In the genomic region with DNA sequence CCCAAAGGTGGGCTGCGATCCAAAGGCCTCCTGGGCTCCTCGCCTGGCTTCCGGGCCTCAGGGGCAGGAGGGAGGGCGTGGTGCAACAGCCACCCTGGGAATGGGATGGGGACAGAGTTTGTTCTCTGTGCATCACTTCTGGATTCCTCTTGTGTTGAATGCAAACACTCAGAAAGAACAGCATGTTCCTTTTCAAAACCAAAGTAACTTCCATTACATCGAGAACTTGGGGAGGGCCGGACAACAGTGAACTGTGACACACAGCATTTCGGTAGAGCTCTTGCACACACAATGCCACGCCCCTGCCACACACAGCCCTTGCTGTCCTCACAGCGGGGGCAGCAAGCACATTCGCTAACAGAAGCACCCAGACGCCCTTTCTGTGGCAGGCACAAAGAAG, we compare ENCODE assay signal across 2 cellular contexts.
TF ChIP-seq lines count a peak whose summit lies in the region.

No MANE protein-coding gene starts in this region.

TF ChIP-seq in liver, 16 proteins besides CTCF, POLR2A, EP300 and RAD21 (continued from another document):
- peak; percentile 25 for TF ChIP-seq YY1 (IDR thresholded peaks at IDR 0.05)
- TF ChIP-seq, protein P1, sequence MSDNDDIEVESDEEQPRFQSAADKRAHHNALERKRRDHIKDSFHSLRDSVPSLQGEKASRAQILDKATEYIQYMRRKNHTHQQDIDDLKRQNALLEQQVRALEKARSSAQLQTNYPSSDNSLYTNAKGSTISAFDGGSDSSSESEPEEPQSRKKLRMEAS (IDR thresholded peaks at IDR 0.05) = no peak
TF ChIP-seq in liver: peak in this region for 3.

TF ChIP-seq in HepG2, 621 proteins besides CTCF, POLR2A, EP300 and RAD21:
- TF ChIP-seq, protein P2, sequence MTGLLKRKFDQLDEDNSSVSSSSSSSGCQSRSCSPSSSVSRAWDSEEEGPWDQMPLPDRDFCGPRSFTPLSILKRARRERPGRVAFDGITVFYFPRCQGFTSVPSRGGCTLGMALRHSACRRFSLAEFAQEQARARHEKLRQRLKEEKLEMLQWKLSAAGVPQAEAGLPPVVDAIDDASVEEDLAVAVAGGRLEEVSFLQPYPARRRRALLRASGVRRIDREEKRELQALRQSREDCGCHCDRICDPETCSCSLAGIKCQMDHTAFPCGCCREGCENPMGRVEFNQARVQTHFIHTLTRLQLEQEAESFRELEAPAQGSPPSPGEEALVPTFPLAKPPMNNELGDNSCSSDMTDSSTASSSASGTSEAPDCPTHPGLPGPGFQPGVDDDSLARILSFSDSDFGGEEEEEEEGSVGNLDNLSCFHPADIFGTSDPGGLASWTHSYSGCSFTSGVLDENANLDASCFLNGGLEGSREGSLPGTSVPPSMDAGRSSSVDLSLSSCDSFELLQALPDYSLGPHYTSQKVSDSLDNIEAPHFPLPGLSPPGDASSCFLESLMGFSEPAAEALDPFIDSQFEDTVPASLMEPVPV (CRISPR knock-in tag; IDR thresholded peaks at IDR 0.05) = no peak
TF ChIP-seq in HepG2: peak in this region for 0.
